10 cellular contexts compared by ENCODE assay signal in the genomic region with DNA sequence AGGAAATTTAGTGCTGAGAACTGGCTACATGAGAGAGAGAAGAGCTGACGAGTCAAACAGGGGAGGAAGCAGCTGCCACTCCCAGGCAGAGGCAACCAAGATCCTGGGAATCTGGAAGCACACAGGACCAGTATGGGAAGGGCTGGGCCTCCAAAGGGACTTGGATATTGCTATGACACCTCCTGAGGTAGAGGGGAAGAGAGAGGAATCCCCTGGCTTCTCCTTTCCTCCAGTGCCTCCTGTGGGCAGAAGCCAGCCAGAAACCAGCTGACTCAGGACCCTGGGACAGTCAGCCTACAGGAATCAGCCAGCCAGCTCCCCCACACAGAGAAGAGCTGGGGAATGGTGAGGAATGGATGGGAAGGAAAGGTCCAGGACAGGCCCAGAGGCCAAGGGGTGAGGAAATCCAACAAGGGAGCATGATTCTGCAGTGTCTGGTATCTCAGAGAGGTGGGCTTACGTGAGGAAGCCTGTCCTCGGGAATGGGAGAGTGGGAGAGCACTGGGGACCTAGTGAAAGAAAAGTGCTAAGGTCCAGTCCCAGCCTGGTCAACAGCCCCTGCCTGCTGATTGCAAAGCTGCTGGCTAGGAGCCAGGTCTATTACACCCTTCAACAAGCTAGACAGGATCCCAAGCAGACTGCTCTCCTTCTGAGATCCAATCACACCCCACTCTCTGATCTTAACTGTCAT. TPM values are rescaled to one million over a fixed set of nuclear protein-coding genes. Genes with fewer than 3 reads are reported as not detected.
A peak's percentile ranks its signal among the peaks of the same experiment; 100 is the strongest.
DNase-seq lines count a peak whose midpoint lies in the region; ATAC-seq, FAIRE-seq and TF ChIP-seq lines count a peak whose summit lies in the region.
"Had no signal": no experiment of that assay in that cellular context is flagged by ENCODE, and none has a peak within 500 bp of the region (broad histone marks: within the 10 kb centered on the region; RNA-seq: fewer than 3 reads in every experiment).

No MANE protein-coding gene starts in this region.

- H3K9me3 ChIP-seq in ectodermal cell (ENCODE audit: control insufficient read depth, low read length) (no peaks in the 10 kb centered on the region), lung (ENCODE audit: control insufficient read depth in 2 of 2, insufficient read depth in 1 of 2, low read length in 1 of 2) (no peaks in the 10 kb centered on the region)

- H3K4me1 ChIP-seq in ectodermal cell (ENCODE audit: control insufficient read depth, insufficient read depth, low read length) (peaks cover 16% of the 10 kb centered on the region), lung (ENCODE audit: control insufficient read depth in 2 of 2, insufficient read depth in 2 of 2, low read length in 2 of 2) (peaks cover 3 to 14% of the 10 kb centered on the region in 2 donors)

- FAIRE-seq in GM12891 (lab: Jason Lieb, UNC) = no peak

- DNase-seq in AG09319 (ENCODE audit: extremely low read depth, low read depth) (no peak), NCI-H1105 treated with DMSO at 0.1 percent for 48 hours (lab: John Stamatoyannopoulos, UW) (peak; percentile 61), lung (ENCODE audit: low spot score) (no peak), DMS153 (lab: John Stamatoyannopoulos, UW) (no peak), GM12891 (ENCODE audit: insufficient read length, low spot score) (no peak)
- DNase-seq: DND-41, immature natural killer cell had no signal

- no peak for TF ChIP-seq POLR2A in GM12891 (IDR thresholded peaks at IDR 0.05; ENCODE audit: low read depth, low read length)
- no peak for TF ChIP-seq POLR2A in GM18505 (IDR thresholded peaks at IDR 0.05; ENCODE audit: borderline replicate concordance, extremely low read depth, insufficient read depth, insufficient read length)

- peak; percentile 45 for ATAC-seq in lung (ENCODE audit: insufficient read depth, low FRiP score)
- no peak for ATAC-seq in HG02763 (IDR thresholded peaks at IDR 0.05; ENCODE audit: unreplicated experiment)
- no peak for ATAC-seq in GM18505 (IDR thresholded peaks at IDR 0.05; ENCODE audit: unreplicated experiment)

- H3K27me3 ChIP-seq in ectodermal cell (ENCODE audit: control insufficient read depth, insufficient read depth, low read length, poor library complexity, severe bottlenecking) = no peaks in the 10 kb centered on the region
- H3K27me3 ChIP-seq in lung (ENCODE audit: control insufficient read depth, insufficient read depth) = no peaks in the 10 kb centered on the region

- peak overlapping the region; percentile 50 for H3K27ac ChIP-seq in ectodermal cell (ENCODE audit: insufficient read depth, low read depth, low read length, poor library complexity, severe bottlenecking)
- no peak overlapping the region for H3K27ac ChIP-seq in lung (ENCODE audit: low read depth in 1 of 2, low read length in 1 of 2)

- H3K36me3 ChIP-seq in ectodermal cell (ENCODE audit: control insufficient read depth, insufficient read depth, low read length) = no peaks in the 10 kb centered on the region
- H3K36me3 ChIP-seq in lung (ENCODE audit: control insufficient read depth in 2 of 2, insufficient read depth in 2 of 2, low read length in 2 of 2) = no peaks in the 10 kb centered on the region

- 83 to 85% methylated on average over 3 of the region's 3 CpGs for WGBS in ectodermal cell, 2 experiments
- 68 to 72% methylated on average over 3 of the region's 3 CpGs for WGBS in lung, 2 donors

- peak; percentile 2 for TF ChIP-seq CTCF in AG09319 (IDR thresholded peaks at IDR 0.05; ENCODE audit: low read depth, low read length)
- no peak for TF ChIP-seq CTCF in lung (IDR thresholded peaks at IDR 0.05; ENCODE audit: control extremely low read depth, extremely low read depth)

- H3K4me3 ChIP-seq in ectodermal cell (ENCODE audit: insufficient read depth, low read depth, low read length) (no peak overlapping the region), lung (no peak overlapping the region)

TF ChIP-seq in GM12891, 5 proteins besides CTCF, POLR2A, EP300 and RAD21:
- TF ChIP-seq TAF1 (IDR thresholded peaks at IDR 0.05; ENCODE audit: low read depth, low read length) (no peak), SPI1 (IDR thresholded peaks at IDR 0.05; ENCODE audit: low read depth, low read length) (no peak), POU2F2 (IDR thresholded peaks at IDR 0.05; ENCODE audit: low read depth, low read length) (no peak), PAX5 (IDR thresholded peaks at IDR 0.05; ENCODE audit: insufficient read depth, low read length, severe bottlenecking) (no peak), POLR2AphosphoS5 (IDR thresholded peaks at IDR 0.05; ENCODE audit: low read depth, low read length) (no peak)

RNA-seq across cellular contexts. Expression of a gene that starts 43.5 kb away (rescaled TPM):
- polyA plus RNA-seq in ectodermal cell (2013, experiment 1 of 4) = 87.6 TPM
- 157 TPM for polyA plus RNA-seq in ectodermal cell (2013, experiment 2 of 4)
- 76.4 TPM for polyA plus RNA-seq in ectodermal cell (2013, experiment 3 of 4)
- 108 TPM for polyA plus RNA-seq in ectodermal cell (2013, experiment 4 of 4)
- total RNA-seq in lung = 10 to 100 TPM; 28.8 to 38.6 TPM
- 1 to 10 TPM; 6.5 to 7.1 TPM for polyA plus RNA-seq in lung
- 0.23 TPM for polyA plus RNA-seq in GM12891 (2012; ENCODE audit: low read depth, missing spikeins)
